ENCODE assay signal across 9 cellular contexts in the genomic region with DNA sequence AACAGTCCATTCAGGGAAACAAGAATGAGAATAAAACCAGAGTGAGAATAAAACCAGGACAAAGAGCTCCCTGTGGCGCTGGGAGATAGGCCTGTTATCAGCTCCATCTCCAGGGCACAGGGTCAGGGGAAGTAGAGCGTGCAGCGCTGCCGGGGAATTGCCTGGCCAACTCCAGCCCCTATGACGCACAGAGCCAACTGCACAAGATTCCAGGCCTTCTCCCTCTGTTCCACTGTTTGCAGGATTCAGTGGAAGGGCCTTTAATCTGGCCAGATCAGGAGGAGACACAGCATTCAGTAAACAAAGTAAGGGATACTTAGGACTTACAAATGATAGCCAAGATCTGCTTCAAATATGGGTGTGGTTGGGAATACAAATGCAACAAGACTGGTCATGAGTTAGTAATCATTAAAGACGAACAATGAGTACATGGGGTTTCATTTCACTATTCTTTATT. TPM values are rescaled to one million over a fixed set of nuclear protein-coding genes. Genes with fewer than 3 reads are reported as not detected.
A peak's percentile ranks its signal among the peaks of the same experiment; 100 is the strongest.
DNase-seq lines count a peak whose midpoint lies in the region; ATAC-seq and TF ChIP-seq lines count a peak whose summit lies in the region.
"Had no signal": no experiment of that assay in that cellular context is flagged by ENCODE, and none has a peak within 500 bp of the region (broad histone marks: within the 10 kb centered on the region; RNA-seq: fewer than 3 reads in every experiment).

No MANE protein-coding gene starts in this region.

- CTCF ChIA-PET in activated CD8-positive, alpha-beta memory T cell treated with anti-CD3 and anti-CD28 coated beads, Interleukin-2, amount 10 ng/mL, durations not matched to agents 7 days and 5 days (lab: Charles Lee): no interaction called here

- TF ChIP-seq POLR2A in transverse colon (IDR thresholded peaks at IDR 0.05): no peak

- no peak overlapping the region for H3K27ac Mint-ChIP-seq in activated CD8-positive, alpha-beta memory T cell treated with anti-CD3 and anti-CD28 coated beads, Interleukin-2, amount 10 ng/mL, durations not matched to agents 7 days and 5 days

- peaks cover 37% of the 10 kb centered on the region for H3K27me3 Mint-ChIP-seq in activated CD8-positive, alpha-beta memory T cell treated with anti-CD3 and anti-CD28 coated beads, Interleukin-2, amount 10 ng/mL, durations not matched to agents 7 days and 5 days

- H3K4me3 ChIP-seq in lung: no peak overlapping the region
- no peak overlapping the region for H3K4me3 ChIP-seq in transverse colon

- H3K9me3 ChIP-seq in lung (ENCODE audit: control insufficient read depth in 2 of 2, insufficient read depth in 1 of 2, low read length in 1 of 2) (no peaks in the 10 kb centered on the region), transverse colon (no peaks in the 10 kb centered on the region)

- H3K4me1 ChIP-seq in lung (ENCODE audit: control insufficient read depth in 2 of 2, insufficient read depth in 2 of 2, low read length in 2 of 2) (peaks cover 15 to 18% of the 10 kb centered on the region in 2 donors), transverse colon (peaks cover 26 to 60% (median 45%) of the 10 kb centered on the region in 4 donors)

- no peak overlapping the region for H3K4me3 Mint-ChIP-seq in activated CD8-positive, alpha-beta memory T cell treated with anti-CD3 and anti-CD28 coated beads, Interleukin-2, amount 10 ng/mL, durations not matched to agents 7 days and 5 days

- no peaks in the 10 kb centered on the region for H3K9me3 Mint-ChIP-seq in activated CD8-positive, alpha-beta memory T cell treated with anti-CD3 and anti-CD28 coated beads, Interleukin-2, amount 10 ng/mL, durations not matched to agents 7 days and 5 days (ENCODE audit: low read depth)

- intact Hi-C loops in transverse colon (cut with DNase I; ENCODE audit: low total_unique reads): no loop called here

- H3K4me1 Mint-ChIP-seq in activated CD8-positive, alpha-beta memory T cell treated with anti-CD3 and anti-CD28 coated beads, Interleukin-2, amount 10 ng/mL, durations not matched to agents 7 days and 5 days: peaks cover 10% of the 10 kb centered on the region

- DNase-seq in NCI-H146 treated with DMSO at 0.1 percent for 48 hours (lab: John Stamatoyannopoulos, UW; ENCODE audit: unreplicated experiment): peak; percentile 91
- DNase-seq in dermis blood vessel endothelial cell: peak; percentile 86
- no peak for DNase-seq in lung (ENCODE audit: low spot score)
- DNase-seq in transverse colon: peak; percentile 73
- DNase-seq in GM10266 (ENCODE audit: extremely low spot score): no peak
- no peak for DNase-seq in activated CD8-positive, alpha-beta memory T cell treated with anti-CD3 and anti-CD28 coated beads, Interleukin-2, amount 10 ng/mL, durations not matched to agents 7 days and 5 days
- DNase-seq: effector CD8-positive, alpha-beta T cell had no signal

- TF ChIP-seq EP300 in transverse colon (IDR thresholded peaks at IDR 0.05; ENCODE audit: low read depth): no peak

- WGBS in lung, 2 donors: 44 to 54% methylated on average over 6 of the region's 6 CpGs
- 20 to 38% methylated on average over 1 to 6 of the region's 6 CpGs for WGBS in transverse colon (ENCODE audit: low coverage in 1 of 2), 2 donors

- no peak for TF ChIP-seq CTCF in lung (IDR thresholded peaks at IDR 0.05; ENCODE audit: control extremely low read depth, extremely low read depth)
- no peak for TF ChIP-seq CTCF in transverse colon (IDR thresholded peaks at IDR 0.05)
- TF ChIP-seq CTCF in GM10266 (IDR thresholded peaks at IDR 0.05; ENCODE audit: control insufficient read depth, insufficient read depth, low read depth, missing control alignments): no peak

- no peaks in the 10 kb centered on the region for H3K36me3 Mint-ChIP-seq in activated CD8-positive, alpha-beta memory T cell treated with anti-CD3 and anti-CD28 coated beads, Interleukin-2, amount 10 ng/mL, durations not matched to agents 7 days and 5 days

- in situ Hi-C loops in transverse colon (cut with MboI; ENCODE audit: low pct_ligation_motif_present in 1 of 4, low pct_unique_long_range_greater_than_20kb in 1 of 4, low sequenced_read_pairs in 3 of 4): no loop called here

- H3K27ac ChIP-seq in lung (ENCODE audit: low read depth in 1 of 2, low read length in 1 of 2) (peak overlapping the region; percentile 17 to 87), transverse colon (peak overlapping the region; percentile 85 to 88 (median 88))

- no peak for ATAC-seq in lung (ENCODE audit: insufficient read depth, low FRiP score)
- ATAC-seq in HG02588 (IDR thresholded peaks at IDR 0.05; ENCODE audit: unreplicated experiment): no peak
- no peak for ATAC-seq in activated CD8-positive, alpha-beta memory T cell treated with anti-CD3 and anti-CD28 coated beads, Interleukin-2, amount 10 ng/mL, durations not matched to agents 7 days and 5 days
- ATAC-seq in GM21367 (IDR thresholded peaks at IDR 0.05; ENCODE audit: unreplicated experiment): no peak

- H3K27me3 ChIP-seq in lung (ENCODE audit: control insufficient read depth, insufficient read depth): no peaks in the 10 kb centered on the region
- H3K27me3 ChIP-seq in transverse colon: no peaks in the 10 kb centered on the region

- peaks cover 5 to 6% of the 10 kb centered on the region in 2 donors for H3K36me3 ChIP-seq in lung (ENCODE audit: control insufficient read depth in 2 of 2, insufficient read depth in 2 of 2, low read length in 2 of 2)
- no peaks in the 10 kb centered on the region for H3K36me3 ChIP-seq in transverse colon

RNA-seq across cellular contexts. Expression of a gene that starts 49.4 kb away (rescaled TPM):
- total RNA-seq in dermis blood vessel endothelial cell (86.6 and 107 TPM in 2 replicates), lung (100 to 1,000 TPM in 1 of 2 donors, 10 to 100 TPM in 1; 45.2 to 126 TPM), transverse colon (100 to 1,000 TPM in 2 of 4 donors, 10 to 100 TPM in 2; 62.8 to 572 (median 105) TPM)
- 10 to 100 TPM; 21.0 to 42.3 TPM for polyA plus RNA-seq in lung
- total RNA-seq in activated CD8-positive, alpha-beta memory T cell treated with anti-CD3 and anti-CD28 coated beads, Interleukin-2, amount 10 ng/mL, durations not matched to agents 7 days and 5 days: 1 to 10 TPM in 1 of 2 experiments, under 1 TPM in 1; 0.18 to 1.2 TPM

Comparison
In these comparisons a context has a peak if more than half of its experiments do, and no peak if none do; other contexts are left out.
1. DNase-seq: peak in NCI-H146 treated with DMSO at 0.1 percent for 48 hours (single experiment), dermis blood vessel endothelial cell (single experiment) and transverse colon (single experiment); none in lung (single experiment), GM10266 (single experiment) and activated CD8-positive, alpha-beta memory T cell treated with anti-CD3 and anti-CD28 coated beads, Interleukin-2, amount 10 ng/mL, durations not matched to agents 7 days and 5 days (single experiment).
2. RNA of a gene that starts 49.4 kb away (total RNA-seq): 45.2 to 126 TPM in lung, 62.8 to 572 TPM in transverse colon and 86.6 to 107 TPM in dermis blood vessel endothelial cell; 0.18 to 1.2 TPM in activated CD8-positive, alpha-beta memory T cell treated with anti-CD3 and anti-CD28 coated beads, Interleukin-2, amount 10 ng/mL, durations not matched to agents 7 days and 5 days; every median in the first group is over 10 times any median in the second.